ENCODE assay signal across 11 cellular contexts in the genomic region with DNA sequence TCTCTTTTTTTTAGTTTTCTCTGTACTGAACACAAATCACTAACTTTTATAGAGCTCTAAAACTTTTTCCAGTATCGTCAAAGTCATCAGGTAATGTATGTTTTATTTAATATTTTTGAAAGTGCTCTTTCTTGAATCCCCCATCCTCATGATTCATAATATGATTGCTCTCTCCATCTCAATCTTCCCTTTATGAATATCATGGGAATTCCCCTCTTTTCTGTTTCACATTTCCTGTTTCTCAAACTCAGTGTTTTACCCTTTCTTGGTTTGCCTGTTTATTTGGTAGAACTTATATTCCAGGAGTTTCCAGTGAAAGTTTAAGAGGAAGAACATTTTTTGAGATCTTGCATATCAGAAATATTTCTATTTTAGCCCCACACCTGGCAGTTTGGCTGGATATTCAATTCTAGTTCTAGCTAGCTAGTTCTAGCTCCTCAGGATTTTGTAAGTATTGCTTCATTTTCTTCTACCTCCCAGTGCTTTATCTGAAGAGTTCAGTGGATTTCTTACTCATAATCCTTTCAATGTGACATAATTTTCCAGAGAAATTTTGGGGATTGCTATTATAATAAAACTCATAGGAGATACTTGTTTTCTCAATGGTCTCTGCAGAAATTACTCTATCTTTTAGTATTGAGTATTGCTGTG. TPM values are rescaled to one million over a fixed set of nuclear protein-coding genes. Genes with fewer than 3 reads are reported as not detected.
DNase-seq lines count a peak whose midpoint lies in the region; ATAC-seq and TF ChIP-seq lines count a peak whose summit lies in the region.
"Had no signal": no experiment of that assay in that cellular context is flagged by ENCODE, and none has a peak within 500 bp of the region (broad histone marks: within the 10 kb centered on the region; RNA-seq: fewer than 3 reads in every experiment).

No MANE protein-coding gene starts in this region.

- peak; percentile 9 for DNase-seq in ACHN
- no peak for DNase-seq in activated B cell treated with CpG ODN at 0.5 μM for 24 hours
- no peak for DNase-seq in naive thymus-derived CD8-positive, alpha-beta T cell
- no peak for DNase-seq in activated CD4-positive, alpha-beta T cell treated with anti-CD3 and anti-CD28 coated beads for 1 hour
- no peak for DNase-seq in COLO829 (ENCODE audit: low spot score)
- DNase-seq in neuronal stem cell (ENCODE audit: low spot score), result no peak
- DNase-seq: SHP77 had no signal

- POLR2A ChIA-PET in activated B cell treated with CpG ODN at 0.5 μM for 24 hours (lab: Charles Lee), result no interaction called here
- POLR2A ChIA-PET in naive thymus-derived CD8-positive, alpha-beta T cell (lab: Charles Lee), result no interaction called here

- H3K27me3 Mint-ChIP-seq in activated B cell treated with CpG ODN at 0.5 μM for 24 hours, result no peaks in the 10 kb centered on the region
- H3K27me3 Mint-ChIP-seq in naive thymus-derived CD8-positive, alpha-beta T cell, result peaks cover 0 to 1% (median 0%) of the 10 kb centered on the region in 5 donors

- H3K9me3 ChIP-seq in neuronal stem cell (replicated peaks in 1 of 2; ENCODE audit: control insufficient read depth in 2 of 2, insufficient read depth in 1 of 2, low read depth in 1 of 2, low read length in 2 of 2), result no peaks in the 10 kb centered on the region

- no peak overlapping the region for H2AFZ ChIP-seq in neuronal stem cell (ENCODE audit: low read length)

- no peaks in the 10 kb centered on the region for H3K27me3 ChIP-seq in neuronal stem cell (ENCODE audit: control insufficient read depth in 3 of 3, insufficient read depth in 3 of 3, low read depth in 1 of 3, low read length in 3 of 3)

- no peak overlapping the region for H4K91ac ChIP-seq in neuronal stem cell (ENCODE audit: low read depth, low read length, poor library complexity)

- H3K4me1 ChIP-seq in neuronal stem cell (ENCODE audit: control insufficient read depth in 2 of 2, insufficient read depth in 1 of 2, low read depth in 1 of 2, low read length in 2 of 2), result no peaks in the 10 kb centered on the region

- H4K8ac ChIP-seq in neuronal stem cell (ENCODE audit: low read depth, low read length), result no peak overlapping the region

- H3K27ac Mint-ChIP-seq in activated B cell treated with CpG ODN at 0.5 μM for 24 hours, result peak overlapping the region; percentile 12
- peak overlapping the region in 1 of 10 donors; percentile 23 for H3K27ac Mint-ChIP-seq in naive thymus-derived CD8-positive, alpha-beta T cell
- H3K27ac Mint-ChIP-seq: CD14-positive monocyte had no signal

- H2BK120ac ChIP-seq in neuronal stem cell (ENCODE audit: low read depth, low read length), result no peak overlapping the region

- H2BK15ac ChIP-seq in neuronal stem cell (ENCODE audit: low read length), result no peak overlapping the region

- no peak overlapping the region for H3K4me3 ChIP-seq in neuronal stem cell (ENCODE audit: low read length in 2 of 2)

- no peaks in the 10 kb centered on the region for H3K36me3 ChIP-seq in neuronal stem cell (replicated peaks in 1 of 2; ENCODE audit: control insufficient read depth in 2 of 2, insufficient read depth in 2 of 2, low read length in 2 of 2)

- no peaks in the 10 kb centered on the region for H3K9me3 Mint-ChIP-seq in activated B cell treated with CpG ODN at 0.5 μM for 24 hours
- H3K9me3 Mint-ChIP-seq in naive thymus-derived CD8-positive, alpha-beta T cell, result no peaks in the 10 kb centered on the region
- H3K9me3 Mint-ChIP-seq: CD14-positive monocyte had no signal

- CTCF ChIA-PET in activated B cell treated with CpG ODN at 0.5 μM for 24 hours (lab: Charles Lee), result no interaction called here

- no peaks in the 10 kb centered on the region for H3K79me1 ChIP-seq in neuronal stem cell (ENCODE audit: low read depth, low read length)

- WGBS in neuronal stem cell (ENCODE audit: extremely low coverage in 2 of 2, insufficient read length in 2 of 2, insufficient replicate concordance in 1 of 2), 2 donors, result no CpG with 5 or more reads among the region's 1 CpG

- TF ChIP-seq CTCF in activated B cell treated with CpG ODN at 0.5 μM for 24 hours (IDR thresholded peaks at IDR 0.05), result no peak

- in situ Hi-C loops in ACHN (cut with HindIII; ENCODE audit: low pct_ligation_motif_present, low pct_unique_long_range_greater_than_20kb, low sequenced_read_pairs), result no loop called here

- H3K14ac ChIP-seq in neuronal stem cell (ENCODE audit: low read length), result no peak overlapping the region

- H3K27ac ChIP-seq in neuronal stem cell (replicated peaks; ENCODE audit: low read length), result no peak overlapping the region
- H3K27ac ChIP-seq: epithelial cell of prostate had no signal

- H2BK5ac ChIP-seq in neuronal stem cell (ENCODE audit: low read length), result no peak overlapping the region

- intact Hi-C loops in activated B cell treated with CpG ODN at 0.5 μM for 24 hours (cut with micrococcal nuclease), result no loop called here

- H3K4me1 Mint-ChIP-seq in activated B cell treated with CpG ODN at 0.5 μM for 24 hours, result peaks cover 6% of the 10 kb centered on the region
- peaks cover 0 to 9% (median 2%) of the 10 kb centered on the region in 4 donors for H3K4me1 Mint-ChIP-seq in naive thymus-derived CD8-positive, alpha-beta T cell
- H3K4me1 Mint-ChIP-seq: CD14-positive monocyte had no signal

- no peak overlapping the region for H2AK5ac ChIP-seq in neuronal stem cell (ENCODE audit: low read depth, low read length)

- H3K4me2 ChIP-seq in neuronal stem cell (ENCODE audit: insufficient read depth, low read length, poor library complexity, severe bottlenecking), result no peak overlapping the region

- no peak overlapping the region for H3K9ac ChIP-seq in neuronal stem cell (ENCODE audit: low read depth, low read length, poor library complexity)

- no peak overlapping the region for H3K18ac ChIP-seq in neuronal stem cell (ENCODE audit: low read length)

- no peak overlapping the region for H3K4ac ChIP-seq in neuronal stem cell (ENCODE audit: low read length)

- no peak overlapping the region for H2BK12ac ChIP-seq in neuronal stem cell (ENCODE audit: low read length)

- ATAC-seq in GM19025 (IDR thresholded peaks at IDR 0.05; ENCODE audit: low read depth, unreplicated experiment) (peak; percentile 56), HG02870 (IDR thresholded peaks at IDR 0.05; ENCODE audit: unreplicated experiment) (peak; percentile 91), activated B cell treated with CpG ODN at 0.5 μM for 24 hours (ENCODE audit: low read depth) (no peak)
- ATAC-seq in naive thymus-derived CD8-positive, alpha-beta T cell, result no peak

- no peak overlapping the region for H3K4me3 Mint-ChIP-seq in activated B cell treated with CpG ODN at 0.5 μM for 24 hours
- no peak overlapping the region for H3K4me3 Mint-ChIP-seq in naive thymus-derived CD8-positive, alpha-beta T cell

- no peaks in the 10 kb centered on the region for H3K36me3 Mint-ChIP-seq in activated B cell treated with CpG ODN at 0.5 μM for 24 hours (ENCODE audit: low read depth)
- no peaks in the 10 kb centered on the region for H3K36me3 Mint-ChIP-seq in naive thymus-derived CD8-positive, alpha-beta T cell
- H3K36me3 Mint-ChIP-seq: CD14-positive monocyte had no signal

- no peak overlapping the region for H3K23ac ChIP-seq in neuronal stem cell (ENCODE audit: low read depth, low read length, poor library complexity)

RNA-seq across cellular contexts. Expression of a gene that starts 6.1 kb away (rescaled TPM):
- not detected in 2 replicates for total RNA-seq in activated B cell treated with CpG ODN at 0.5 μM for 24 hours
- not detected for total RNA-seq in naive thymus-derived CD8-positive, alpha-beta T cell
- not detected for polyA plus RNA-seq in naive thymus-derived CD8-positive, alpha-beta T cell
- not detected for polyA plus RNA-seq in neuronal stem cell (2013, experiment 1 of 2)
- polyA plus RNA-seq in neuronal stem cell (2013, experiment 2 of 2), result 0.14 TPM
- polyA plus RNA-seq: CD14-positive monocyte had no signal

Comparison
In these comparisons a context has a peak if more than half of its experiments do, and no peak if none do; other contexts are left out.
1. ATAC-seq: peak in GM19025 (single experiment) and HG02870 (single experiment); none in activated B cell treated with CpG ODN at 0.5 μM for 24 hours (single experiment) and naive thymus-derived CD8-positive, alpha-beta T cell (0 of 2).